In genomic region chr20:3781153-3781910, GRCh38 we compare ENCODE assay signal across 8 cellular contexts. TPM values are rescaled to one million over a fixed set of nuclear protein-coding genes. Genes with fewer than 3 reads are reported as not detected.
DNase-seq lines count a peak whose midpoint lies in the region; ATAC-seq and TF ChIP-seq lines count a peak whose summit lies in the region.

TSS of gene SPEF1 (minus strand) at chr20:3781448. CDS start at chr20:3781287, 161 bp downstream.

- H3K4me3 Mint-ChIP-seq in activated CD4-positive, alpha-beta T cell treated with anti-CD3 and anti-CD28 coated beads for 36 hours: peak within 1 kb of the TSS; percentile 42
- peak within 1 kb of the TSS; percentile 85 for H3K4me3 Mint-ChIP-seq in HFFc6

- H3K27ac Mint-ChIP-seq in activated CD4-positive, alpha-beta T cell treated with anti-CD3 and anti-CD28 coated beads for 36 hours: peak within 1 kb of the TSS; percentile 51
- H3K27ac Mint-ChIP-seq in HFFc6: peak within 1 kb of the TSS; percentile 76

- H3K27me3 Mint-ChIP-seq in activated CD4-positive, alpha-beta T cell treated with anti-CD3 and anti-CD28 coated beads for 36 hours: peaks cover 15% of the 10 kb centered on the region
- peaks cover 2% of the 10 kb centered on the region for H3K27me3 Mint-ChIP-seq in HFFc6 (ENCODE audit: insufficient read depth)

- peak; percentile 81 for TF ChIP-seq CTCF in HFFc6 (IDR thresholded peaks at IDR 0.05)

- peak; percentile 68 for DNase-seq in activated CD4-positive, alpha-beta T cell treated with anti-CD3 and anti-CD28 coated beads for 36 hours
- no peak for DNase-seq in activated CD4-positive, alpha-beta T cell treated with anti-CD3 and anti-CD28 coated beads for 1 hour
- DNase-seq in HFFc6 (peak; percentile 96), NCI-H146 (lab: John Stamatoyannopoulos, UW) (peak; percentile 94), SKM-1 treated with dmso at 0.1 percent for 144 hours (lab: John Stamatoyannopoulos, UW; ENCODE audit: unreplicated experiment) (peak; percentile 58), cerebellar nuclear complex (lab: John Stamatoyannopoulos, UW) (peak; percentile 81), iris pigment epithelial cell (ENCODE audit: low read depth) (peak; percentile 85)

- peak within 1 kb of the TSS in 11 of 21 experiments; percentile 0 to 87 (median 50) for H3K27ac ChIP-seq in skin epidermis

- intact Hi-C loops in activated CD4-positive, alpha-beta T cell treated with anti-CD3 and anti-CD28 coated beads for 36 hours (cut with DNase I, micrococcal nuclease): loop anchor here in 1 of 2 experiments (1.0 kb wide), 2 partner anchors 13 to 39 kb away; partner anchors contain the start of gene AP5S1

- peak; percentile 65 for ATAC-seq in activated CD4-positive, alpha-beta T cell treated with anti-CD3 and anti-CD28 coated beads for 36 hours

- H3K4me1 Mint-ChIP-seq in activated CD4-positive, alpha-beta T cell treated with anti-CD3 and anti-CD28 coated beads for 36 hours: peaks cover 45% of the 10 kb centered on the region
- H3K4me1 Mint-ChIP-seq in HFFc6 (ENCODE audit: low read depth): peaks cover 36% of the 10 kb centered on the region

- no peaks in the 10 kb centered on the region for H3K9me3 Mint-ChIP-seq in activated CD4-positive, alpha-beta T cell treated with anti-CD3 and anti-CD28 coated beads for 36 hours (ENCODE audit: low read depth)
- H3K9me3 Mint-ChIP-seq in HFFc6: no peaks in the 10 kb centered on the region

- POLR2A ChIA-PET in activated CD4-positive, alpha-beta T cell treated with anti-CD3 and anti-CD28 coated beads for 36 hours (lab: Charles Lee): interaction anchor here (0.6 to 1.1 kb wide), 2 partner anchors 10 to 39 kb away, joined by 3 to 5 read pairs; partner anchors contain the start of gene AP5S1

- peak within 1 kb of the TSS in 6 of 7 experiments; percentile 10 to 32 (median 24) for H3K4me3 ChIP-seq in skin epidermis

- CTCF ChIA-PET in activated CD4-positive, alpha-beta T cell treated with anti-CD3 and anti-CD28 coated beads for 36 hours (lab: Charles Lee): interaction anchor here (1.0 to 6.5 kb wide), 3 partner anchors 14 to 39 kb away, joined by 3 to 47 read pairs (median 3); partner anchors contain the start of gene ADISSP

- H3K36me3 Mint-ChIP-seq in activated CD4-positive, alpha-beta T cell treated with anti-CD3 and anti-CD28 coated beads for 36 hours (ENCODE audit: low read depth): peaks cover 13% of the 10 kb centered on the region
- peaks cover 11% of the 10 kb centered on the region for H3K36me3 Mint-ChIP-seq in HFFc6 (ENCODE audit: low read depth)

RNA-seq across cellular contexts. Expression of gene SPEF1, which starts in this region (rescaled TPM):
- under 1 TPM in 1 of 2 experiments, not detected in 1; 0.14 TPM for total RNA-seq in activated CD4-positive, alpha-beta T cell treated with anti-CD3 and anti-CD28 coated beads for 36 hours
- total RNA-seq in HFFc6 (2021; fragmentation: NEBNext Ultra II Directional; extraction: Animal tissue kit (Norgen Biotek cat#: 25700)): under 1 TPM in 5 of 6 experiments, not detected in 1; 0.19 to 0.48 (median 0.36) TPM

Comparison
In these comparisons a context has a peak if more than half of its experiments do, and no peak if none do; other contexts are left out.
1. Peak in DNase-seq and ATAC-seq in activated CD4-positive, alpha-beta T cell treated with anti-CD3 and anti-CD28 coated beads for 36 hours; RNA of the gene not detected or under 1 TPM.
2. Peak in DNase-seq in HFFc6; RNA of the gene not detected or under 1 TPM.